In the genomic region with DNA sequence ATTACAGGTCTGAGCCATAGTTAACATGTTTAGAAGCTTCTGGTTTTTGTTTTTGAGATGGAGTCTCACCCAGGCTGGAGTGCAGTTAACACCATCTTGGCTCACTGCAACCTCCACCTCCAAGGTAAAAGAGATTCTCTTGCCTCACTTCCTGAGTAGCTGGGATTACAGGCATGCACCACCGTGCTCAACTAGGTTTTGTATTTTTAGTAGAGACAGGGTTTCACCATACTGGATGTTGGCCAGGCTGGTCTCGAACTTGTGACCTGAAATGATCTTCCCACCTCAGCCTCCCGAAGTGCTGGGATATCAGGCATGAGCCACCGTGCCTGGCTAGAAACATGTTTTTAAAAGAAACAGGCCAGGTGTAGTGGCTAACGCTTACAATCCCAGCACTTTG, we compare ENCODE assay signal across 33 cellular contexts.
"Had no signal": no experiment of that assay in that cellular context is flagged by ENCODE, and none has a peak within 500 bp of the region (broad histone marks: within the 10 kb centered on the region; RNA-seq: fewer than 3 reads in every experiment).

No MANE protein-coding gene starts in this region.

- H3K27me3 ChIP-seq: adrenal gland, body of pancreas, breast epithelium, cardiac muscle cell, colonic mucosa, esophagus muscularis mucosa, foreskin keratinocyte, gastrocnemius medialis, heart left ventricle had no signal

- H3K9me3 Mint-ChIP-seq: activated CD4-positive, alpha-beta memory T cell treated with anti-CD3 and anti-CD28 coated beads for 36 hours; activated CD4-positive, alpha-beta T cell treated with anti-CD3 and anti-CD28 coated beads, Interleukin-2, amount 10 ng/mL, durations not matched to agents 24 days and 14 days; activated naive CD4-positive, alpha-beta T cell treated with anti-CD3 and anti-CD28 coated beads for 36 hours; activated naive CD4-positive, alpha-beta T cell treated with anti-CD3 and anti-CD28 coated beads, Interleukin-2, amount 50 U/mL, for 24 hours; activated naive CD8-positive, alpha-beta T cell treated with anti-CD3 and anti-CD28 coated beads, Interleukin-2, amount 50 U/mL, for 24 hours; activated T-cell treated with anti-CD3 and anti-CD28 coated beads, Interleukin-2, amount 50 U/mL, for 4 hours; activated T-helper 1 cell treated with anti-CD3 and anti-CD28 coated beads, Interleukin-12 subunit alpha, Interleukin-12 subunit beta, Interleukin-2, Interleukin-4 antibody, amounts not matched to agents 30 ng/mL and 10 ng/mL and 1 ng/mL, durations not matched to agents 14 hours and 24 hours and 36 hours; activated T-helper 2 cell treated with anti-CD3 and anti-CD28 coated beads, Interferon-gamma antibody, Interleukin-2, Interleukin-4, amounts not matched to agents 10 μg/mL and 5 μg/mL and 100 μg/mL, durations not matched to agents 14 hours and 24 hours and 36 hours had no signal

- H3K27ac ChIP-seq: adrenal gland, body of pancreas, breast epithelium, cardiac muscle cell, colonic mucosa, esophagus muscularis mucosa, foreskin keratinocyte, heart left ventricle had no signal

- H3K27me3 Mint-ChIP-seq: activated CD4-positive, alpha-beta memory T cell treated with anti-CD3 and anti-CD28 coated beads for 36 hours; activated CD4-positive, alpha-beta T cell treated with anti-CD3 and anti-CD28 coated beads for 36 hours; activated CD4-positive, alpha-beta T cell treated with anti-CD3 and anti-CD28 coated beads, Interleukin-2, amount 10 ng/mL, durations not matched to agents 24 days and 14 days; activated naive CD4-positive, alpha-beta T cell treated with anti-CD3 and anti-CD28 coated beads, Interleukin-2, amount 50 U/mL, for 24 hours; activated naive CD8-positive, alpha-beta T cell treated with anti-CD3 and anti-CD28 coated beads for 36 hours; activated naive CD8-positive, alpha-beta T cell treated with anti-CD3 and anti-CD28 coated beads, Interleukin-2, amount 50 U/mL, for 24 hours had no signal

- H3K4me1 ChIP-seq: body of pancreas, breast epithelium, colonic mucosa, foreskin keratinocyte, gastrocnemius medialis had no signal

- H3K4me3 Mint-ChIP-seq: activated CD4-positive, alpha-beta memory T cell treated with anti-CD3 and anti-CD28 coated beads for 36 hours; activated CD4-positive, alpha-beta T cell treated with anti-CD3 and anti-CD28 coated beads for 36 hours; activated CD4-positive, alpha-beta T cell treated with anti-CD3 and anti-CD28 coated beads, Interleukin-2, amount 10 ng/mL, durations not matched to agents 24 days and 14 days; activated naive CD4-positive, alpha-beta T cell treated with anti-CD3 and anti-CD28 coated beads for 36 hours; activated naive CD4-positive, alpha-beta T cell treated with anti-CD3 and anti-CD28 coated beads, Interleukin-2, amount 50 U/mL, for 24 hours; activated naive CD8-positive, alpha-beta T cell treated with anti-CD3 and anti-CD28 coated beads for 36 hours; activated naive CD8-positive, alpha-beta T cell treated with anti-CD3 and anti-CD28 coated beads, Interleukin-2, amount 50 U/mL, for 24 hours; activated T-cell treated with anti-CD3 and anti-CD28 coated beads, Interleukin-2, amount 50 U/mL, for 4 hours; activated T-helper 1 cell treated with anti-CD3 and anti-CD28 coated beads, Interleukin-12 subunit alpha, Interleukin-12 subunit beta, Interleukin-2, Interleukin-4 antibody, amounts not matched to agents 30 ng/mL and 10 ng/mL and 1 ng/mL, durations not matched to agents 14 hours and 24 hours and 36 hours had no signal

- H3K4me3 ChIP-seq: adrenal gland, body of pancreas, breast epithelium, cardiac muscle cell, colonic mucosa, esophagus muscularis mucosa, gastrocnemius medialis, heart left ventricle had no signal

- H3K27ac Mint-ChIP-seq: activated CD4-positive, alpha-beta memory T cell treated with anti-CD3 and anti-CD28 coated beads for 36 hours; activated CD4-positive, alpha-beta T cell treated with anti-CD3 and anti-CD28 coated beads for 36 hours; activated CD4-positive, alpha-beta T cell treated with anti-CD3 and anti-CD28 coated beads, Interleukin-2, amount 10 ng/mL, durations not matched to agents 24 days and 14 days; activated naive CD4-positive, alpha-beta T cell treated with anti-CD3 and anti-CD28 coated beads for 36 hours; activated naive CD4-positive, alpha-beta T cell treated with anti-CD3 and anti-CD28 coated beads, Interleukin-2, amount 50 U/mL, for 24 hours; activated naive CD8-positive, alpha-beta T cell treated with anti-CD3 and anti-CD28 coated beads for 36 hours; activated naive CD8-positive, alpha-beta T cell treated with anti-CD3 and anti-CD28 coated beads, Interleukin-2, amount 50 U/mL, for 24 hours; activated T-helper 1 cell treated with anti-CD3 and anti-CD28 coated beads, Interleukin-12 subunit alpha, Interleukin-12 subunit beta, Interleukin-2, Interleukin-4 antibody, amounts not matched to agents 30 ng/mL and 10 ng/mL and 1 ng/mL, durations not matched to agents 14 hours and 24 hours and 36 hours; activated T-helper 2 cell treated with anti-CD3 and anti-CD28 coated beads, Interferon-gamma antibody, Interleukin-2, Interleukin-4, amounts not matched to agents 10 μg/mL and 5 μg/mL and 100 μg/mL, durations not matched to agents 14 hours and 24 hours and 36 hours had no signal

- H3K9me3 ChIP-seq: adrenal gland, body of pancreas, breast epithelium, colonic mucosa, esophagus muscularis mucosa, gastrocnemius medialis, heart left ventricle had no signal

- DNase-seq: activated CD4-positive, alpha-beta memory T cell treated with anti-CD3 and anti-CD28 coated beads for 36 hours; activated CD4-positive, alpha-beta T cell treated with anti-CD3 and anti-CD28 coated beads for 36 hours; activated CD4-positive, alpha-beta T cell treated with anti-CD3 and anti-CD28 coated beads, Interleukin-2, amount 10 ng/mL, durations not matched to agents 24 days and 14 days; activated CD4-positive, CD25-positive, alpha-beta regulatory T cell; activated CD4-positive, CD25-positive, alpha-beta regulatory T cell treated with anti-CD3 and anti-CD28 coated beads, Interleukin-2, amount 50 U/mL, for 72 hours; activated CD8-positive, alpha-beta memory T cell treated with anti-CD3 and anti-CD28 coated beads for 24 hours; activated CD8-positive, alpha-beta memory T cell treated with anti-CD3 and anti-CD28 coated beads, Interleukin-2, amount 50 U/mL, for 4 hours; activated effector memory CD4-positive, alpha-beta T cell treated with anti-CD3 and anti-CD28 coated beads, Interleukin-2, amount 50 U/mL, for 16 hours; activated naive CD4-positive, alpha-beta T cell treated with anti-CD3 and anti-CD28 coated beads for 36 hours; activated naive CD8-positive, alpha-beta T cell treated with anti-CD3 and anti-CD28 coated beads for 36 hours; activated naive CD8-positive, alpha-beta T cell treated with anti-CD3 and anti-CD28 coated beads, Interleukin-2, amount 50 U/mL, for 24 hours; activated T-cell treated with anti-CD3 and anti-CD28 coated beads for 4 hours; activated T-cell treated with anti-CD3 and anti-CD28 coated beads, Interleukin-2, amount 50 U/mL, for 4 hours; amygdala; aorta; body of pancreas; central memory CD4-positive, alpha-beta T cell; cerebellar nuclear complex; colonic mucosa; effector CD8-positive, alpha-beta T cell; erythroblast; foreskin keratinocyte; gastrocnemius medialis; glutamatergic neuron; heart left ventricle; T-helper 2 cell had no signal

- ATAC-seq: activated CD4-positive, alpha-beta T cell treated with anti-CD3 and anti-CD28 coated beads for 36 hours; activated naive CD8-positive, alpha-beta T cell treated with anti-CD3 and anti-CD28 coated beads, Interleukin-2, amount 50 U/mL, for 24 hours; activated T-cell treated with anti-CD3 and anti-CD28 coated beads, Interleukin-2, amount 50 U/mL, for 4 hours; body of pancreas; foreskin keratinocyte; heart left ventricle had no signal
